In genomic region chr6:106629103-106629858, GRCh38 we compare ENCODE assay signal across 8 cellular contexts. TPM values are rescaled to one million over a fixed set of nuclear protein-coding genes. Genes with fewer than 3 reads are reported as not detected.
A peak's percentile ranks its signal among the peaks of the same experiment; 100 is the strongest.
DNase-seq lines count a peak whose midpoint lies in the region; ATAC-seq, FAIRE-seq and TF ChIP-seq lines count a peak whose summit lies in the region.

TSS of gene QRSL1 (plus strand) at chr6:106629578. CDS start at chr6:106629682, 104 bp downstream.
TSS of gene RTN4IP1 (minus strand) at chr6:106629498. CDS start at chr6:106629021, 477 bp downstream.

- peak within 1 kb of the TSS; percentile 89 for H3K4me3 ChIP-seq in astrocyte of the cerebellum (ENCODE audit: low read depth, low read length)

- peak; percentile 92 for FAIRE-seq in GM18507 (lab: Jason Lieb, UNC)

- in situ Hi-C loops in astrocyte of the cerebellum (cut with HindIII; ENCODE audit: low sequenced_read_pairs) = no loop called here

- no peak for TF ChIP-seq CTCF in astrocyte of the cerebellum (IDR thresholded peaks at IDR 0.05; ENCODE audit: low read depth, low read length, missing control alignments)

- DNase-seq in GM18507 (ENCODE audit: extremely low spot score, insufficient read length, low read depth) (peak; percentile 73), NCI-H187 treated with DMSO at 0.1 percent for 48 hours (lab: John Stamatoyannopoulos, UW) (peak; percentile 84), T-helper 9 cell (peak; percentile 69), astrocyte of the cerebellum (ENCODE audit: low read depth) (peak; percentile 84), hepatic stellate cell (ENCODE audit: low spot score) (peak; percentile 98), renal cortical epithelial cell (ENCODE audit: low read depth) (peak; percentile 88), mesenteric fat pad (ENCODE audit: low spot score) (no peak)

- ATAC-seq in HG02970 (IDR thresholded peaks at IDR 0.05; ENCODE audit: low FRiP score, unreplicated experiment) = peak; percentile 69

RNA-seq across cellular contexts. Expression of gene QRSL1, which starts in this region (rescaled TPM):
- 14.2 and 14.8 TPM in 2 replicates for total RNA-seq in renal cortical epithelial cell
- total RNA-seq in mesenteric fat pad = 9.0 TPM

RNA-seq across cellular contexts. Expression of gene RTN4IP1, which starts in this region (rescaled TPM):
- total RNA-seq in renal cortical epithelial cell (9.9 and 10.6 TPM in 2 replicates), mesenteric fat pad (4.8 TPM)
